27 cellular contexts compared by ENCODE assay signal in genomic region chr18:73839441-73839840, GRCh38.
"Had no signal": no experiment of that assay in that cellular context is flagged by ENCODE, and none has a peak within 500 bp of the region (broad histone marks: within the 10 kb centered on the region; RNA-seq: fewer than 3 reads in every experiment).

No MANE protein-coding gene starts in this region.

- H3K4me3 Mint-ChIP-seq: immature natural killer cell; naive thymus-derived CD4-positive, alpha-beta T cell; nephron; neural crest cell; stimulated activated naive CD8-positive, alpha-beta T cell treated with anti-CD3 and anti-CD28 coated beads, Interleukin-15, amount 100 ng/mL, for 72 hours; type B pancreatic cell had no signal

- H3K36me3 ChIP-seq: left lung, lower lobe of right lung, pancreas, prostate gland, tibial nerve, uterus had no signal

- H3K36me3 Mint-ChIP-seq: immature natural killer cell; naive thymus-derived CD4-positive, alpha-beta T cell; type B pancreatic cell had no signal

- H3K9me3 Mint-ChIP-seq: immature natural killer cell; naive thymus-derived CD4-positive, alpha-beta T cell; nephron; neural crest cell; stimulated activated naive CD8-positive, alpha-beta T cell treated with anti-CD3 and anti-CD28 coated beads, Interleukin-15, amount 100 ng/mL, for 72 hours; type B pancreatic cell had no signal

- ATAC-seq: left colon; left lung; lower lobe of right lung; mucosa of descending colon; naive thymus-derived CD4-positive, alpha-beta T cell; pancreas; right cardiac atrium; sciatic nerve; stimulated activated naive CD8-positive, alpha-beta T cell treated with anti-CD3 and anti-CD28 coated beads, Interleukin-15, amount 100 ng/mL, for 72 hours had no signal

- H3K4me3 ChIP-seq: left lung, lower lobe of right lung, mucosa of descending colon, pancreas, prostate gland, skin epidermis, tibial nerve, uterus had no signal

- H3K27ac ChIP-seq: left lung, lower lobe of right lung, pancreas, prostate gland, skin epidermis, tibial nerve, uterus had no signal

- H3K9me3 ChIP-seq: left lung, lower lobe of right lung, mucosa of descending colon, pancreas, prostate gland, tibial nerve, uterus had no signal

- DNase-seq: immature natural killer cell; kidney; left colon; left lung; lower lobe of right lung; mammary epithelial cell; mucosa of descending colon; naive thymus-derived CD4-positive, alpha-beta T cell; pancreas; posterior cingulate gyrus; retina; right cardiac atrium; stimulated activated CD4-positive, alpha-beta T cell treated with anti-CD3 and anti-CD28 coated beads, Interleukin-12 subunit alpha, Interleukin-12 subunit beta, amount 100 ng/mL, for 4 hours; stimulated activated CD4-positive, alpha-beta T cell treated with anti-CD3 and anti-CD28 coated beads, Interleukin-15, amount 100 ng/mL, for 24 hours; stimulated activated CD4-positive, alpha-beta T cell treated with anti-CD3 and anti-CD28 coated beads, Interleukin-2, amount 100 ng/mL, for 24 hours; stimulated activated CD4-positive, alpha-beta T cell treated with anti-CD3 and anti-CD28 coated beads, Interleukin-4, amount 100 ng/mL, for 1 hour; stimulated activated naive CD4-positive, alpha-beta T cell; stimulated activated naive CD8-positive, alpha-beta T cell treated with anti-CD3 and anti-CD28 coated beads, Interleukin-15, amount 100 ng/mL, for 72 hours; substantia nigra; uterus had no signal

- H3K27ac Mint-ChIP-seq: immature natural killer cell; nephron; stimulated activated naive CD8-positive, alpha-beta T cell treated with anti-CD3 and anti-CD28 coated beads, Interleukin-15, amount 100 ng/mL, for 72 hours; type B pancreatic cell had no signal
